ENCODE assay signal across 20 cellular contexts in genomic region chr1:221698579-221699349, GRCh38. TPM values are rescaled to one million over a fixed set of nuclear protein-coding genes. Genes with fewer than 3 reads are reported as not detected.
DNase-seq lines count a peak whose midpoint lies in the region; ATAC-seq and TF ChIP-seq lines count a peak whose summit lies in the region.
"Had no signal": no experiment of that assay in that cellular context is flagged by ENCODE, and none has a peak within 500 bp of the region (broad histone marks: within the 10 kb centered on the region; RNA-seq: fewer than 3 reads in every experiment).

No MANE protein-coding gene starts in this region.

- H3K4me1 ChIP-seq in right atrium auricular region (peaks cover 0 to 7% of the 10 kb centered on the region in 2 donors), foreskin keratinocyte (peaks cover 4% of the 10 kb centered on the region), upper lobe of right lung (no peaks in the 10 kb centered on the region), thyroid gland (peaks cover 7 to 16% of the 10 kb centered on the region in 2 donors)
- H3K4me1 ChIP-seq: Caco-2, left ventricle myocardium inferior, uterus had no signal

- H3K27ac ChIP-seq in right atrium auricular region (no peak overlapping the region), foreskin keratinocyte (no peak overlapping the region), upper lobe of right lung (no peak overlapping the region), thyroid gland (no peak overlapping the region)
- H3K27ac ChIP-seq: left ventricle myocardium inferior, uterus had no signal

- H3K27me3 ChIP-seq in right atrium auricular region (no peaks in the 10 kb centered on the region), foreskin keratinocyte (no peaks in the 10 kb centered on the region), upper lobe of right lung (no peaks in the 10 kb centered on the region), thyroid gland (no peaks in the 10 kb centered on the region)
- H3K27me3 ChIP-seq: uterus had no signal

- no peak for TF ChIP-seq CTCF in right atrium auricular region (IDR thresholded peaks at IDR 0.05)
- no peak for TF ChIP-seq CTCF in foreskin keratinocyte (conservative IDR thresholded peaks at IDR 0.05)
- no peak for TF ChIP-seq CTCF in upper lobe of right lung (IDR thresholded peaks at IDR 0.05)
- no peak for TF ChIP-seq CTCF in thyroid gland (IDR thresholded peaks at IDR 0.05)

- 89 to 94% methylated on average over 4 of the region's 4 CpGs for WGBS in thyroid gland, 2 donors

- no peak for TF ChIP-seq POLR2A in thyroid gland (IDR thresholded peaks at IDR 0.05)

- H3K4me3 ChIP-seq in right atrium auricular region = no peak overlapping the region
- H3K4me3 ChIP-seq in upper lobe of right lung = no peak overlapping the region
- no peak overlapping the region for H3K4me3 ChIP-seq in thyroid gland (replicated peaks in 1 of 3)
- H3K4me3 ChIP-seq: left ventricle myocardium inferior, uterus had no signal

- H3K9me3 ChIP-seq in right atrium auricular region (no peaks in the 10 kb centered on the region), upper lobe of right lung (no peaks in the 10 kb centered on the region), thyroid gland (no peaks in the 10 kb centered on the region)
- H3K9me3 ChIP-seq: Caco-2, left ventricle myocardium inferior, uterus had no signal

- intact Hi-C loops in left ventricle myocardium superior (cut with micrococcal nuclease) (no loop called here), upper lobe of right lung (cut with DNase I) (no loop called here), thyroid gland (cut with DNase I) (no loop called here)

- DNase-seq in left ventricle myocardium superior = no peak
- no peak for DNase-seq in right atrium auricular region (ENCODE audit: low spot score)
- peak; percentile 39 for DNase-seq in SKM-1 (lab: John Stamatoyannopoulos, UW; ENCODE audit: unreplicated experiment)
- DNase-seq in foreskin keratinocyte = no peak
- no peak for DNase-seq in upper lobe of right lung
- DNase-seq in ACHN = no peak
- no peak for DNase-seq in NCI-H446 (lab: John Stamatoyannopoulos, UW)
- DNase-seq in thyroid gland = no peak
- DNase-seq: activated CD4-positive, CD25-positive, alpha-beta regulatory T cell; activated T-cell treated with anti-CD3 and anti-CD28 coated beads for 4 hours; Caco-2; hypothalamus; KG1; left ventricle myocardium inferior; NCI-H187 treated with DMSO at 0.1 percent for 48 hours; NCI-H524; right cardiac atrium; stimulated activated CD4-positive, alpha-beta T cell treated with anti-CD3 and anti-CD28 coated beads, Interleukin-4, amount 100 ng/mL, for 1 hour; T-helper 1 cell; uterus had no signal

- peak; percentile 31 for ATAC-seq in left ventricle myocardium superior
- ATAC-seq in foreskin keratinocyte = peak; percentile 4
- peak; percentile 60 for ATAC-seq in upper lobe of right lung

- H3K36me3 ChIP-seq in right atrium auricular region (peaks cover 18% of the 10 kb centered on the region), upper lobe of right lung (peaks cover 6% of the 10 kb centered on the region), thyroid gland (no peaks in the 10 kb centered on the region)
- H3K36me3 ChIP-seq: uterus had no signal

- in situ Hi-C loops in ACHN (cut with HindIII; ENCODE audit: low pct_ligation_motif_present, low pct_unique_long_range_greater_than_20kb, low sequenced_read_pairs) = no loop called here

RNA-seq across cellular contexts. Expression of gene DUSP10, which starts 43.1 kb away (rescaled TPM):
- total RNA-seq in left ventricle myocardium superior (3.5 TPM), right atrium auricular region (1 to 10 TPM; 3.3 to 6.4 TPM), foreskin keratinocyte (12.8 and 18.3 TPM in 2 replicates), upper lobe of right lung (8.2 TPM), thyroid gland (10 to 100 TPM in 1 of 4 donors, 1 to 10 TPM in 3; 7.2 to 13.8 (median 8.6) TPM)
- 7.1 and 7.3 TPM in 2 replicates for polyA plus RNA-seq in foreskin keratinocyte

Comparison
In these comparisons a context has a peak if more than half of its experiments do, and no peak if none do; other contexts are left out.
1. ATAC-seq: peak in every context shown above with its lines; median percentile 60 in upper lobe of right lung; 31 in left ventricle myocardium superior; 4 in foreskin keratinocyte.